ENCODE assay signal across 1 cellular context in the genomic region with DNA sequence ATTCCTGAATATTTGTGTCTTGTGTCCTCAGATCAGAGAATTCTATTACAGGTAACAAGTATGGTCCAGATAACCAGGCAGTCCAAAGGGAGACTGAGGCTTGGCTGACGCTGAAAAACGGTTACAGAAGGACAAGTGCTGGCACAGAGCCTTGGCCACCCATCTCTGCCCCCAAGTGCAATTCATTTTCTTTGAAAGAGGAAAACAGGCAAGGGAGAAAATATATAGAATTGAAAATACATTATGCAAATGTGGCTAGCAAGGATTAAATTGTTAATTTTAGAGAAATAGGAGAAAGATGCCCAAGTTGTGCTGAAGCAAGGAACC.
TF ChIP-seq lines count a peak whose summit lies in the region.

No MANE protein-coding gene starts in this region.

TF ChIP-seq in IMR-90, 13 proteins besides CTCF, POLR2A, EP300 and RAD21 (continued from another document):
- TF ChIP-seq MAZ (IDR thresholded peaks at IDR 0.05; ENCODE audit: borderline replicate concordance, low read depth, low read length) (no peak), SMC3 (IDR thresholded peaks at IDR 0.05; ENCODE audit: low read depth, low read length) (no peak)
